17 cellular contexts compared by ENCODE assay signal in the genomic region with DNA sequence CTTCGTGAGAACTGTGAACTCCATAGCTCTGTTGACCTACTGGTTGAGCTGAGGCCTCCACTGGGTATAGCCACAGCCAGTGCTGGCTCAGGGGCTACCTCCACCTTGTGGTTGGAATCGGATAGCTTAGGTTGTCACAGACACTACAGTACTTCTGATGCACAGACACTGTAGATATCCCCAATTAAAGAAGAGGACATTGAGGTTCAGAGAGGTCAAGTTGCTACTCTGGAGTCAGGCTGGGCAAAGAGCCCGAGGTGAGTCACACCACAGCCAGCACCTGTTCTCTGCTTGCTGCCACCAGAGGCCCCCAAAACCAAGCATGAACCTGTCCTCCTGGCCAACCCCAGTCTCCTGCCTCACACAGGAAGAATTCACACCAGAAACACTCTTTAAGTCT. TPM values are rescaled to one million over a fixed set of nuclear protein-coding genes. Genes with fewer than 3 reads are reported as not detected.
A peak's percentile ranks its signal among the peaks of the same experiment; 100 is the strongest.
DNase-seq lines count a peak whose midpoint lies in the region; ATAC-seq and TF ChIP-seq lines count a peak whose summit lies in the region.
"Had no signal": no experiment of that assay in that cellular context is flagged by ENCODE, and none has a peak within 500 bp of the region (broad histone marks: within the 10 kb centered on the region; RNA-seq: fewer than 3 reads in every experiment).

No MANE protein-coding gene starts in this region.

- DNase-seq in BE2C (no peak), HFFc6 (peak; percentile 22), adrenal gland (peak in 5 of 7 donors; percentile 23 to 56 (median 35)), hepatocyte (ENCODE audit: low spot score) (no peak), anterior cingulate cortex (lab: John Stamatoyannopoulos, UW) (no peak), G401 (ENCODE audit: low spot score) (no peak), NCI-H526 (lab: John Stamatoyannopoulos, UW) (no peak)
- DNase-seq: activated B cell treated with CpG ODN at 0.5 μM for 24 hours; activated gamma-delta T cell treated with Interleukin-2 at 50 U/mL for 16 hours; effector memory CD4-positive, alpha-beta T cell; NCI-H1436; occipital lobe; Peyer's patch; T-helper 1 cell had no signal

- no peak overlapping the region for H3K4me2 ChIP-seq in hepatocyte

- H3K4me3 ChIP-seq in BE2C (ENCODE audit: low read depth, low read length) (no peak overlapping the region), adrenal gland (no peak overlapping the region), hepatocyte (no peak overlapping the region)
- H3K4me3 ChIP-seq: Peyer's patch had no signal

- no peaks in the 10 kb centered on the region for H3K27me3 ChIP-seq in BE2C
- no peaks in the 10 kb centered on the region for H3K27me3 ChIP-seq in adrenal gland
- no peaks in the 10 kb centered on the region for H3K27me3 ChIP-seq in hepatocyte
- H3K27me3 ChIP-seq: Peyer's patch had no signal

- H3K36me3 ChIP-seq in BE2C, result peaks cover 45% of the 10 kb centered on the region
- H3K36me3 ChIP-seq in adrenal gland (replicated peaks in 1 of 2), result peaks cover 0 to 64% of the 10 kb centered on the region in 2 donors
- H3K36me3 ChIP-seq in hepatocyte (replicated peaks; ENCODE audit: insufficient read depth, low read depth), result no peaks in the 10 kb centered on the region

- no peak overlapping the region; the same call in 1 of the 2 replicates for H3K27ac Mint-ChIP-seq in HFFc6
- H3K27ac Mint-ChIP-seq: activated B cell treated with CpG ODN at 0.5 μM for 24 hours; stimulated activated memory B cell treated with anti-CD40 and anti-IgM and Interleukin-4, amounts not matched to agents 10 μg/mL and 1 μg/mL and 100 μg/mL, for 72 hours had no signal

- TF ChIP-seq CTCF in BE2C (IDR thresholded peaks at IDR 0.05; ENCODE audit: low read depth, low read length) (peak; percentile 10; the same call in 1 of the 2 replicates), HFFc6 (IDR thresholded peaks at IDR 0.05) (peak; percentile 54), adrenal gland (IDR thresholded peaks at IDR 0.05) (no peak), hepatocyte (IDR thresholded peaks at IDR 0.05; ENCODE audit: poor library complexity) (peak; percentile 5)

- no peak overlapping the region for H3K4me3 Mint-ChIP-seq in HFFc6
- H3K4me3 Mint-ChIP-seq: activated B cell treated with CpG ODN at 0.5 μM for 24 hours; stimulated activated memory B cell treated with anti-CD40 and anti-IgM and Interleukin-4, amounts not matched to agents 10 μg/mL and 1 μg/mL and 100 μg/mL, for 72 hours had no signal

- peaks cover 34% of the 10 kb centered on the region for H3K4me1 Mint-ChIP-seq in HFFc6 (ENCODE audit: low read depth)

- H2AFZ ChIP-seq in hepatocyte, result no peak overlapping the region

- no peaks in the 10 kb centered on the region for H3K9me3 Mint-ChIP-seq in HFFc6
- H3K9me3 Mint-ChIP-seq: activated B cell treated with CpG ODN at 0.5 μM for 24 hours; brain; stimulated activated memory B cell treated with anti-CD40 and anti-IgM and Interleukin-4, amounts not matched to agents 10 μg/mL and 1 μg/mL and 100 μg/mL, for 72 hours had no signal

- H3K36me3 Mint-ChIP-seq in HFFc6 (ENCODE audit: low read depth), result peaks cover 18% of the 10 kb centered on the region; the same call in 1 of the 2 replicates

- peaks cover 17% of the 10 kb centered on the region for H4K20me1 ChIP-seq in hepatocyte (ENCODE audit: insufficient read depth, poor library complexity, severe bottlenecking)

- H3K27me3 Mint-ChIP-seq in HFFc6 (ENCODE audit: insufficient read depth), result peaks cover 2% of the 10 kb centered on the region
- H3K27me3 Mint-ChIP-seq: activated B cell treated with CpG ODN at 0.5 μM for 24 hours; brain; stimulated activated memory B cell treated with anti-CD40 and anti-IgM and Interleukin-4, amounts not matched to agents 10 μg/mL and 1 μg/mL and 100 μg/mL, for 72 hours had no signal

- no peak for TF ChIP-seq POLR2A in adrenal gland (IDR thresholded peaks at IDR 0.05)

- in situ Hi-C loops in G401 (cut with HindIII; ENCODE audit: low sequenced_read_pairs), result no loop called here

- no peaks in the 10 kb centered on the region for H3K9me2 ChIP-seq in hepatocyte (replicated peaks; ENCODE audit: insufficient read depth)

- no peaks in the 10 kb centered on the region for H3K9me3 ChIP-seq in BE2C
- no peaks in the 10 kb centered on the region for H3K9me3 ChIP-seq in adrenal gland (replicated peaks in 1 of 3)
- H3K9me3 ChIP-seq in hepatocyte (ENCODE audit: low read depth), result no peaks in the 10 kb centered on the region
- H3K9me3 ChIP-seq: Peyer's patch had no signal

- no peaks in the 10 kb centered on the region for H3K4me1 ChIP-seq in BE2C
- peaks cover 12 to 15% of the 10 kb centered on the region in 2 donors for H3K4me1 ChIP-seq in adrenal gland (replicated peaks in 1 of 2)
- no peaks in the 10 kb centered on the region for H3K4me1 ChIP-seq in hepatocyte (ENCODE audit: insufficient read depth)

- no peak for ATAC-seq in HG03097 (IDR thresholded peaks at IDR 0.05; ENCODE audit: low FRiP score, unreplicated experiment)
- ATAC-seq: stimulated activated memory B cell treated with anti-CD40 and anti-IgM and Interleukin-4, amounts not matched to agents 10 μg/mL and 1 μg/mL and 100 μg/mL, for 72 hours had no signal

- peaks cover 49% of the 10 kb centered on the region for H3K79me2 ChIP-seq in hepatocyte

- no peak overlapping the region for H3K27ac ChIP-seq in adrenal gland
- H3K27ac ChIP-seq in hepatocyte, result no peak overlapping the region
- H3K27ac ChIP-seq: Peyer's patch had no signal

- WGBS in adrenal gland, 4 donors, result 63 to 100% (median 74%) methylated on average over 1 to 3 of the region's 3 CpGs
- WGBS in hepatocyte (ENCODE audit: low lambda C conversion rate, missing lambda C conversion rate), result 65% methylated on average over 3 of the region's 3 CpGs

- intact Hi-C loops in adrenal gland (cut with DNase I), result loop anchor here in 1 of 2 donors (10.0 kb wide), 1 partner anchor 179 kb away; the partner anchor contains the start of gene CLTCL1

RNA-seq across cellular contexts. Expression of gene UFD1, which starts 5.4 kb away (rescaled TPM):
- 105 TPM for polyA plus RNA-seq in BE2C (2012; ENCODE audit: insufficient read depth, insufficient read length, low read depth)
- total RNA-seq in HFFc6 (2021; fragmentation: NEBNext Ultra II Directional; extraction: Animal tissue kit (Norgen Biotek cat#: 25700)), result 100 to 1,000 TPM in 4 of 6 experiments, 10 to 100 TPM in 2; 94.9 to 134 (median 113) TPM
- total RNA-seq in adrenal gland (10 to 100 TPM; 20.1 to 68.9 (median 43.9) TPM), hepatocyte (48.6 and 51.5 TPM in 2 replicates)
- polyA plus RNA-seq in adrenal gland (100 to 1,000 TPM in 1 of 3 donors, 10 to 100 TPM in 2; 42.6 to 128 (median 67.6) TPM), hepatocyte (79.1 and 86.0 TPM in 2 replicates)
- 74.1 and 84.8 TPM in 2 replicates for total RNA-seq in G401 (2014; rRNA removed; shearing (Covaris generic))

RNA-seq across cellular contexts. Expression of gene CDC45, which starts 6.1 kb away (rescaled TPM):
- polyA plus RNA-seq in BE2C (2012; ENCODE audit: insufficient read depth, insufficient read length, low read depth), result 7.1 TPM
- 10 to 100 TPM in 5 of 6 experiments, 1 to 10 TPM in 1; 8.8 to 17.4 (median 16.2) TPM for total RNA-seq in HFFc6 (2021; fragmentation: NEBNext Ultra II Directional; extraction: Animal tissue kit (Norgen Biotek cat#: 25700))
- 1 to 10 TPM in 4 of 8 donors, under 1 TPM in 3, not detected in 1; 0.87 to 2.7 (median 1.0) TPM for total RNA-seq in adrenal gland
- polyA plus RNA-seq in adrenal gland, result 1 to 10 TPM in 2 of 3 donors, under 1 TPM in 1; 0.88 to 2.2 (median 2.0) TPM
- 6.5 and 7.1 TPM in 2 replicates for total RNA-seq in hepatocyte
- polyA plus RNA-seq in hepatocyte, result 3.5 and 3.7 TPM in 2 replicates
- total RNA-seq in G401 (2014; rRNA removed; shearing (Covaris generic)), result 43.4 and 46.7 TPM in 2 replicates

RNA-seq across cellular contexts. Expression of gene C22orf39, which starts 26.1 kb away (rescaled TPM):
- polyA plus RNA-seq in BE2C (2012; ENCODE audit: insufficient read depth, insufficient read length, low read depth), result 169 TPM
- total RNA-seq in HFFc6 (2021; fragmentation: NEBNext Ultra II Directional; extraction: Animal tissue kit (Norgen Biotek cat#: 25700)), result 10 to 100 TPM; 11.2 to 12.7 (median 12.2) TPM
- total RNA-seq in adrenal gland, result 10 to 100 TPM; 27.5 to 72.5 (median 44.4) TPM
- polyA plus RNA-seq in adrenal gland, result 10 to 100 TPM; 39.6 to 49.6 (median 48.0) TPM
- total RNA-seq in hepatocyte, result 26.4 and 29.5 TPM in 2 replicates
- polyA plus RNA-seq in hepatocyte, result 29.0 and 32.4 TPM in 2 replicates
- total RNA-seq in G401 (2014; rRNA removed; shearing (Covaris generic)), result 60.2 and 63.3 TPM in 2 replicates

RNA-seq across cellular contexts. Expression of gene MRPL40, which starts 41.2 kb away (rescaled TPM):
- 173 TPM for polyA plus RNA-seq in BE2C (2012; ENCODE audit: insufficient read depth, insufficient read length, low read depth)
- 10 to 100 TPM; 44.6 to 52.6 (median 47.5) TPM for total RNA-seq in HFFc6 (2021; fragmentation: NEBNext Ultra II Directional; extraction: Animal tissue kit (Norgen Biotek cat#: 25700))
- total RNA-seq in adrenal gland, result 10 to 100 TPM; 22.4 to 60.3 (median 48.7) TPM
- 100 to 1,000 TPM in 1 of 3 donors, 10 to 100 TPM in 2; 73.6 to 132 (median 92.4) TPM for polyA plus RNA-seq in adrenal gland
- total RNA-seq in hepatocyte, result 25.9 and 28.1 TPM in 2 replicates
- 57.6 and 62.9 TPM in 2 replicates for polyA plus RNA-seq in hepatocyte
- total RNA-seq in G401 (2014; rRNA removed; shearing (Covaris generic)), result 48.9 and 61.5 TPM in 2 replicates

RNA-seq across cellular contexts. Expression of gene HIRA, which starts 42.0 kb away (rescaled TPM):
- polyA plus RNA-seq in BE2C (2012; ENCODE audit: insufficient read depth, insufficient read length, low read depth), result 87.6 TPM
- total RNA-seq in HFFc6 (2021; fragmentation: NEBNext Ultra II Directional; extraction: Animal tissue kit (Norgen Biotek cat#: 25700)), result 10 to 100 TPM; 26.6 to 30.8 (median 27.4) TPM
- total RNA-seq in adrenal gland, result 10 to 100 TPM; 16.6 to 47.8 (median 22.4) TPM
- 10 to 100 TPM in 2 of 3 donors, 1 to 10 TPM in 1; 8.4 to 18.5 (median 11.2) TPM for polyA plus RNA-seq in adrenal gland
- total RNA-seq in hepatocyte, result 23.6 and 30.6 TPM in 2 replicates
- 17.4 and 23.5 TPM in 2 replicates for polyA plus RNA-seq in hepatocyte
- 41.5 and 45.5 TPM in 2 replicates for total RNA-seq in G401 (2014; rRNA removed; shearing (Covaris generic))

Comparison
In these comparisons a context has a peak if more than half of its experiments do, and no peak if none do; other contexts are left out.
1. DNase-seq: peak in HFFc6 (single experiment) and adrenal gland (5 of 7); none in BE2C (single experiment), hepatocyte (single experiment), anterior cingulate cortex (0 of 58), G401 (single experiment) and NCI-H526 (0 of 2).
2. CTCF ChIP-seq: peak in BE2C (single experiment), HFFc6 (single experiment) and hepatocyte (single experiment); none in adrenal gland (0 of 6).